In the genomic region with DNA sequence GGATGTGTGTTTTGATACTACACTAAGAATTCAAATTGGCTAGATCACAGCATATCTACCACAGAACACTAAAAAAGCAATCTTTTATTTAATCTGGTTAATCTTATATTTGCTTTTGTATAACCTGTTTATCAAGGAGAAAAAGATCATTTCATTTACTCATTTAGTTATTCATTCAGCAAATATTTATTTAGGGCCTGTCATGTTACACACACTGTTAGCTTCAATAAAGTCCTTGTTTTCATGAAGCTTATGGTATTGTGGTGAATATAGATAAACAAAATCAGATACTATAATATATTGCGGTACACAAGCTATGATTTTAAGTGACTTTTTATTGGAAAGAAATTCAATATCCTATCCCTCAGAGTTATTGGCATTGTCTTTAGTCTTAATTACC, we compare ENCODE assay signal across 25 cellular contexts.
"Had no signal": no experiment of that assay in that cellular context is flagged by ENCODE, and none has a peak within 500 bp of the region (broad histone marks: within the 10 kb centered on the region; RNA-seq: fewer than 3 reads in every experiment).

No MANE protein-coding gene starts in this region.

- H3K4me3 ChIP-seq: lower lobe of right lung, mucosa of descending colon, neural progenitor cell, psoas muscle, sigmoid colon, stomach, thyroid gland had no signal

- H3K4me1 ChIP-seq: lower lobe of right lung, neural progenitor cell, psoas muscle, sigmoid colon, stomach, thyroid gland had no signal

- H3K36me3 ChIP-seq: lower lobe of right lung, neural progenitor cell, sigmoid colon, stomach, thyroid gland had no signal

- H3K4me2 ChIP-seq: neural progenitor cell had no signal

- H3K4me1 Mint-ChIP-seq: immature natural killer cell; memory B cell; naive B cell; neural progenitor cell; stimulated activated effector memory CD8-positive, alpha-beta T cell treated with anti-CD3 and anti-CD28 coated beads, Interleukin-12 subunit alpha, Interleukin-12 subunit beta, amount 100 ng/mL, for 72 hours had no signal

- H3K4me3 Mint-ChIP-seq: effector memory CD8-positive, alpha-beta T cell; immature natural killer cell; memory B cell; mesothelial cell of epicardium; naive B cell; nephron; neural progenitor cell; stimulated activated effector memory CD8-positive, alpha-beta T cell treated with anti-CD3 and anti-CD28 coated beads, Interleukin-12 subunit alpha, Interleukin-12 subunit beta, amount 100 ng/mL, for 72 hours had no signal

- H3K9me3 Mint-ChIP-seq: memory B cell, mesothelial cell of epicardium, neural progenitor cell had no signal

- H3K27me3 ChIP-seq: neural progenitor cell, sigmoid colon, stomach, thyroid gland had no signal

- H2AFZ ChIP-seq: neural progenitor cell had no signal

- DNase-seq: cortex of kidney; effector memory CD8-positive, alpha-beta T cell; hypothalamus; immature natural killer cell; islet precursor cell; left ventricle myocardium superior; lower lobe of right lung; mucosa of descending colon; naive B cell; psoas muscle; right cardiac atrium; sigmoid colon; stimulated activated CD4-positive, alpha-beta T cell treated with anti-CD3 and anti-CD28 coated beads, Interleukin-2, amount 100 ng/mL, for 24 hours; stimulated activated CD4-positive, alpha-beta T cell treated with anti-CD3 and anti-CD28 coated beads, Interleukin-4, amount 100 ng/mL, for 24 hours; stimulated activated naive CD4-positive, alpha-beta T cell treated with Interleukin-2 at 50 U/mL for 16 hours; stomach; thyroid gland; trophoblast cell had no signal

- ATAC-seq: effector memory CD8-positive, alpha-beta T cell; left ventricle myocardium superior; lower lobe of right lung; mucosa of descending colon; psoas muscle; right cardiac atrium; stimulated activated effector memory CD8-positive, alpha-beta T cell treated with anti-CD3 and anti-CD28 coated beads, Interleukin-12 subunit alpha, Interleukin-12 subunit beta, amount 100 ng/mL, for 72 hours had no signal

- H3K36me3 Mint-ChIP-seq: immature natural killer cell; memory B cell; mesothelial cell of epicardium; naive B cell; neural progenitor cell; stimulated activated effector memory CD8-positive, alpha-beta T cell treated with anti-CD3 and anti-CD28 coated beads, Interleukin-12 subunit alpha, Interleukin-12 subunit beta, amount 100 ng/mL, for 72 hours had no signal

- H3K9ac ChIP-seq: neural progenitor cell had no signal

- H3K9me3 ChIP-seq: lower lobe of right lung, psoas muscle, sigmoid colon, thyroid gland had no signal

- FAIRE-seq: endometrium, frontal cortex had no signal

- H3K27ac ChIP-seq: lower lobe of right lung, neural progenitor cell, psoas muscle, sigmoid colon, stomach, thyroid gland had no signal

- H3K27ac Mint-ChIP-seq: effector memory CD8-positive, alpha-beta T cell; immature natural killer cell; memory B cell; mesothelial cell of epicardium; naive B cell; nephron; neural progenitor cell; stimulated activated effector memory CD8-positive, alpha-beta T cell treated with anti-CD3 and anti-CD28 coated beads, Interleukin-12 subunit alpha, Interleukin-12 subunit beta, amount 100 ng/mL, for 72 hours had no signal

- H3K27me3 Mint-ChIP-seq: effector memory CD8-positive, alpha-beta T cell; memory B cell; naive B cell had no signal
